Comparison of ENCODE assay signal across 1 cellular context in the genomic region with DNA sequence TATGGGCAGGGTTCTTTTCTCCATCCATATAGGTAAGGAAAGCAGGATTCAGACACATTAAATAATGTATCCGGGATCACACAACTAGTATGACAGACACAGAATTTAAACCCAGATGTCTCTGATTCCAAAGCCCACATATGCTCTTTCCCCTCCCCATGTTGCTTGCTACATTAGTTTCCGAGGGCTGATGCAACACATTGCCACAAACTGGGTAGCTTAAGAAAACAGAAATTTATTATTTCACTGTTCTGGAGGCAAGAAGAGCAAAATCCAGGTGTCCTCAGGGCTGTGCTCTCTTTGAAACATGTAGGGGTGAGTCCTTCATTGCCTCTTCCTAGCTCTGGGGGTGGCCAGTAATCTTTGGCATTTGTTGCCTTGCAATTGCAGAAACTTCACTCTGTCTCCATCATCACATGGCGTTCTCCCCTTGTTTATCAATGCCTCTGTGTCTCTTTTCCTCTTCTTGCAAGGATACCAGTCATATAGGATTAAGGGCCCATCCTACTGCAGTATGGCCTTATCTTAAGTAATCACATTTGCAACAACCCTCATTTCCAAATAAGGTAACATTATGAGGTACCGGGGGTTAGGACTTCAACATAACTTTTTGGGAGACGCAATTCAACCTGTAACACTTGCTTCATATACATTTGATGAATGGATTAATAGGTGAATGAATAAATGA.
TF ChIP-seq lines count a peak whose summit lies in the region.

No MANE protein-coding gene starts in this region.

TF ChIP-seq in H1, 55 proteins besides CTCF, POLR2A, EP300 and RAD21:
- TF ChIP-seq BCL11A (IDR thresholded peaks at IDR 0.05; ENCODE audit: low read depth in 2 of 2, low read length in 2 of 2) (no peak), SAP30 (IDR thresholded peaks at IDR 0.05; ENCODE audit: insufficient read depth, insufficient replicate concordance, low read length) (no peak), SUZ12 (IDR thresholded peaks at IDR 0.05; ENCODE audit: low read length) (no peak), TEAD4 (IDR thresholded peaks at IDR 0.05; ENCODE audit: low read depth, low read length) (no peak), EZH2 (IDR thresholded peaks at IDR 0.05; ENCODE audit: low read depth, low read length, severe bottlenecking) (no peak), NRF1 (IDR thresholded peaks at IDR 0.05; ENCODE audit: low read depth, low read length) (no peak)
TF ChIP-seq in H1: peak in this region for 0.
